ENCODE assay signal across 8 cellular contexts in genomic region chr3:47380601-47381316, GRCh38. TPM values are rescaled to one million over a fixed set of nuclear protein-coding genes. Genes with fewer than 3 reads are reported as not detected.
DNase-seq lines count a peak whose midpoint lies in the region; ATAC-seq lines count a peak whose summit lies in the region.

PTPN23 (plus strand) TSS chr3:47381021; CDS start chr3:47381097, 76 bp downstream.

- H3K27ac ChIP-seq in effector memory CD4-positive, alpha-beta T cell (ENCODE audit: insufficient read depth, low read length, poor library complexity, severe bottlenecking), result peak within 1 kb of the TSS; percentile 93

- H3K36me3 ChIP-seq in effector memory CD4-positive, alpha-beta T cell (ENCODE audit: control insufficient read depth, insufficient read depth, low read length), result no peaks in the 10 kb centered on the region

- peak within 1 kb of the TSS; percentile 94 for H3K4me3 ChIP-seq in effector memory CD4-positive, alpha-beta T cell (ENCODE audit: insufficient read depth, low read depth, low read length, poor library complexity, severe bottlenecking)

- no peaks in the 10 kb centered on the region for H3K27me3 ChIP-seq in effector memory CD4-positive, alpha-beta T cell (replicated peaks; ENCODE audit: control insufficient read depth, insufficient read depth, low read length, poor library complexity, severe bottlenecking)

- DNase-seq in COLO668 (lab: John Stamatoyannopoulos, UW; ENCODE audit: unreplicated experiment), result peak; percentile 96
- peak; percentile 99 for DNase-seq in HT1080 (ENCODE audit: low read depth)
- DNase-seq in NOMO-1 treated with DMSO at 0.1 percent for 48 hours (lab: John Stamatoyannopoulos, UW; ENCODE audit: unreplicated experiment), result peak; percentile 98
- peak; percentile 97 for DNase-seq in activated CD8-positive, alpha-beta memory T cell treated with anti-CD3 and anti-CD28 coated beads for 4 hours (ENCODE audit: low read depth in 2 of 2)
- peak; percentile 98 to 99 (median 98) for DNase-seq in effector memory CD4-positive, alpha-beta T cell
- DNase-seq in medulla oblongata (ENCODE audit: extremely low spot score), result peak; percentile 99
- DNase-seq in stimulated activated CD8-positive, alpha-beta memory T cell treated with anti-CD3 and anti-CD28 coated beads, Interleukin-12 subunit alpha, Interleukin-12 subunit beta, amount 100 ng/mL, for 1 hour (ENCODE audit: low read depth), result peak; percentile 98

- ATAC-seq in GM21360 (IDR thresholded peaks at IDR 0.05; ENCODE audit: unreplicated experiment), result peak; percentile 59

- no peaks in the 10 kb centered on the region for H3K9me3 ChIP-seq in effector memory CD4-positive, alpha-beta T cell (ENCODE audit: control insufficient read depth, low read length)

- H3K4me1 ChIP-seq in effector memory CD4-positive, alpha-beta T cell (ENCODE audit: control insufficient read depth, insufficient read depth, low read length, poor library complexity, severe bottlenecking), result peaks cover 18% of the 10 kb centered on the region

RNA-seq across cellular contexts. Expression of gene PTPN23, which starts in this region (rescaled TPM):
- 10.0 and 16.3 TPM in 2 replicates for total RNA-seq in HT1080 (2014; rRNA removed; shearing (Covaris generic))
- polyA plus RNA-seq in HT1080 (2015; cell fraction: cytosol; rRNA removed), result 25.1 and 26.3 TPM in 2 replicates
- polyA plus RNA-seq in HT1080 (2015; cell fraction: nucleus; rRNA removed), result 70.1 and 78.8 TPM in 2 replicates

Comparison
In these comparisons a context has a peak if more than half of its experiments do, and no peak if none do; other contexts are left out.
1. Peak in every context shown above with its lines: DNase-seq, ATAC-seq, H3K4me3 ChIP-seq and H3K27ac ChIP-seq.